Comparison of ENCODE assay signal across 2 cellular contexts in the genomic region with DNA sequence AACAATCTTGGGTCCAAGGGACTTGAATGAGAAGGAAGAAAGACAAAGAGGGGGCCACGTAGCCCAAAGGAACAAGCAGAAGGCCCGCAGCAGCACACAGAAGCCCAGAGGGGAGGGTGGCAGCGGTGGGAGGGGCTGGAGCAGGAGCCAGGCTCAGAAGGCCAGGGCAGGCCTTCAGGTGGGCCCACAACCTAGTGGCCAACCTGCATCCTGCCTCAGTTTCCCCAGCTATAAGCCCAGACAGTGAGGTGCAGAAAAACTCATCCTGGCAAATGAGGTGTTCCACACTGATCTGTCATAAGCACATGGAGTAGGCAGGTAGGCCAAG.
TF ChIP-seq lines count a peak whose summit lies in the region.

No MANE protein-coding gene starts in this region.

TF ChIP-seq in SK-N-SH, 30 proteins besides CTCF, POLR2A, EP300 and RAD21 (continued from another document):
- TF ChIP-seq, protein P1, sequence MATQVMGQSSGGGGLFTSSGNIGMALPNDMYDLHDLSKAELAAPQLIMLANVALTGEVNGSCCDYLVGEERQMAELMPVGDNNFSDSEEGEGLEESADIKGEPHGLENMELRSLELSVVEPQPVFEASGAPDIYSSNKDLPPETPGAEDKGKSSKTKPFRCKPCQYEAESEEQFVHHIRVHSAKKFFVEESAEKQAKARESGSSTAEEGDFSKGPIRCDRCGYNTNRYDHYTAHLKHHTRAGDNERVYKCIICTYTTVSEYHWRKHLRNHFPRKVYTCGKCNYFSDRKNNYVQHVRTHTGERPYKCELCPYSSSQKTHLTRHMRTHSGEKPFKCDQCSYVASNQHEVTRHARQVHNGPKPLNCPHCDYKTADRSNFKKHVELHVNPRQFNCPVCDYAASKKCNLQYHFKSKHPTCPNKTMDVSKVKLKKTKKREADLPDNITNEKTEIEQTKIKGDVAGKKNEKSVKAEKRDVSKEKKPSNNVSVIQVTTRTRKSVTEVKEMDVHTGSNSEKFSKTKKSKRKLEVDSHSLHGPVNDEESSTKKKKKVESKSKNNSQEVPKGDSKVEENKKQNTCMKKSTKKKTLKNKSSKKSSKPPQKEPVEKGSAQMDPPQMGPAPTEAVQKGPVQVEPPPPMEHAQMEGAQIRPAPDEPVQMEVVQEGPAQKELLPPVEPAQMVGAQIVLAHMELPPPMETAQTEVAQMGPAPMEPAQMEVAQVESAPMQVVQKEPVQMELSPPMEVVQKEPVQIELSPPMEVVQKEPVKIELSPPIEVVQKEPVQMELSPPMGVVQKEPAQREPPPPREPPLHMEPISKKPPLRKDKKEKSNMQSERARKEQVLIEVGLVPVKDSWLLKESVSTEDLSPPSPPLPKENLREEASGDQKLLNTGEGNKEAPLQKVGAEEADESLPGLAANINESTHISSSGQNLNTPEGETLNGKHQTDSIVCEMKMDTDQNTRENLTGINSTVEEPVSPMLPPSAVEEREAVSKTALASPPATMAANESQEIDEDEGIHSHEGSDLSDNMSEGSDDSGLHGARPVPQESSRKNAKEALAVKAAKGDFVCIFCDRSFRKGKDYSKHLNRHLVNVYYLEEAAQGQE (IDR thresholded peaks at IDR 0.05; ENCODE audit: low read depth, low read length) = no peak
- TF ChIP-seq, protein P2, sequence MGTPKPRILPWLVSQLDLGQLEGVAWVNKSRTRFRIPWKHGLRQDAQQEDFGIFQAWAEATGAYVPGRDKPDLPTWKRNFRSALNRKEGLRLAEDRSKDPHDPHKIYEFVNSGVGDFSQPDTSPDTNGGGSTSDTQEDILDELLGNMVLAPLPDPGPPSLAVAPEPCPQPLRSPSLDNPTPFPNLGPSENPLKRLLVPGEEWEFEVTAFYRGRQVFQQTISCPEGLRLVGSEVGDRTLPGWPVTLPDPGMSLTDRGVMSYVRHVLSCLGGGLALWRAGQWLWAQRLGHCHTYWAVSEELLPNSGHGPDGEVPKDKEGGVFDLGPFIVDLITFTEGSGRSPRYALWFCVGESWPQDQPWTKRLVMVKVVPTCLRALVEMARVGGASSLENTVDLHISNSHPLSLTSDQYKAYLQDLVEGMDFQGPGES (IDR thresholded peaks at IDR 0.05; ENCODE audit: low read depth, low read length) = no peak

TF ChIP-seq in SK-N-SH treated with all-trans-retinoic acid at 6 μM for 48 hours, 23 proteins besides CTCF, POLR2A, EP300 and RAD21 (continued from another document):
- TF ChIP-seq, protein P3, sequence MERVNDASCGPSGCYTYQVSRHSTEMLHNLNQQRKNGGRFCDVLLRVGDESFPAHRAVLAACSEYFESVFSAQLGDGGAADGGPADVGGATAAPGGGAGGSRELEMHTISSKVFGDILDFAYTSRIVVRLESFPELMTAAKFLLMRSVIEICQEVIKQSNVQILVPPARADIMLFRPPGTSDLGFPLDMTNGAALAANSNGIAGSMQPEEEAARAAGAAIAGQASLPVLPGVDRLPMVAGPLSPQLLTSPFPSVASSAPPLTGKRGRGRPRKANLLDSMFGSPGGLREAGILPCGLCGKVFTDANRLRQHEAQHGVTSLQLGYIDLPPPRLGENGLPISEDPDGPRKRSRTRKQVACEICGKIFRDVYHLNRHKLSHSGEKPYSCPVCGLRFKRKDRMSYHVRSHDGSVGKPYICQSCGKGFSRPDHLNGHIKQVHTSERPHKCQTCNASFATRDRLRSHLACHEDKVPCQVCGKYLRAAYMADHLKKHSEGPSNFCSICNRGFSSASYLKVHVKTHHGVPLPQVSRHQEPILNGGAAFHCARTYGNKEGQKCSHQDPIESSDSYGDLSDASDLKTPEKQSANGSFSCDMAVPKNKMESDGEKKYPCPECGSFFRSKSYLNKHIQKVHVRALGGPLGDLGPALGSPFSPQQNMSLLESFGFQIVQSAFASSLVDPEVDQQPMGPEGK (CRISPR knock-in tag; IDR thresholded peaks at IDR 0.05; ENCODE audit: borderline replicate concordance) = no peak
- TF ChIP-seq RARB (CRISPR knock-in tag; IDR thresholded peaks at IDR 0.05) (no peak), ZNF70 (CRISPR knock-in tag; IDR thresholded peaks at IDR 0.05) (no peak), ESRRG (CRISPR knock-in tag; IDR thresholded peaks at IDR 0.05) (no peak), ZNF565 (CRISPR knock-in tag; conservative IDR thresholded peaks at IDR 0.05; ENCODE audit: low read depth) (no peak), TCF4 (CRISPR knock-in tag; IDR thresholded peaks at IDR 0.05; ENCODE audit: borderline replicate concordance) (no peak), CSDC2 (CRISPR knock-in tag; IDR thresholded peaks at IDR 0.05) (no peak), TOX (CRISPR knock-in tag; IDR thresholded peaks at IDR 0.05; ENCODE audit: borderline replicate concordance) (no peak), GLIS3 (CRISPR knock-in tag; IDR thresholded peaks at IDR 0.05) (no peak), SNAI2 (CRISPR knock-in tag; IDR thresholded peaks at IDR 0.05) (no peak)
- TF ChIP-seq, protein P4, sequence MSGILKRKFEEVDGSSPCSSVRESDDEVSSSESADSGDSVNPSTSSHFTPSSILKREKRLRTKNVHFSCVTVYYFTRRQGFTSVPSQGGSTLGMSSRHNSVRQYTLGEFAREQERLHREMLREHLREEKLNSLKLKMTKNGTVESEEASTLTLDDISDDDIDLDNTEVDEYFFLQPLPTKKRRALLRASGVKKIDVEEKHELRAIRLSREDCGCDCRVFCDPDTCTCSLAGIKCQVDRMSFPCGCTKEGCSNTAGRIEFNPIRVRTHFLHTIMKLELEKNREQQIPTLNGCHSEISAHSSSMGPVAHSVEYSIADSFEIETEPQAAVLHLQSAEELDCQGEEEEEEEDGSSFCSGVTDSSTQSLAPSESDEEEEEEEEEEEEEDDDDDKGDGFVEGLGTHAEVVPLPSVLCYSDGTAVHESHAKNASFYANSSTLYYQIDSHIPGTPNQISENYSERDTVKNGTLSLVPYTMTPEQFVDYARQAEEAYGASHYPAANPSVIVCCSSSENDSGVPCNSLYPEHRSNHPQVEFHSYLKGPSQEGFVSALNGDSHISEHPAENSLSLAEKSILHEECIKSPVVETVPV (CRISPR knock-in tag; IDR thresholded peaks at IDR 0.05) = no peak
